3 cellular contexts compared by ENCODE assay signal in genomic region chrX:541006-541405, GRCh38.
DNase-seq lines count a peak whose midpoint lies in the region.
"Not testable (repeated sequence)": the region's sequence is repeated elsewhere in the genome, so short reads cannot be mapped to it uniquely, and the experiment has no call there.

No MANE protein-coding gene starts in this region.

- H3K27ac ChIP-seq in BLaER1; trophoblast cell (ENCODE audit: low read depth, low read length): not testable (repeated sequence)

- not testable (repeated sequence) for H3K4ac ChIP-seq in trophoblast cell (ENCODE audit: low read depth, low read length)

- H3K9me3 ChIP-seq in BLaER1; trophoblast cell (ENCODE audit: insufficient read depth, low read depth, low read length): not testable (repeated sequence)

- H3K14ac ChIP-seq in trophoblast cell (ENCODE audit: low read length): not testable (repeated sequence)

- not testable (repeated sequence) for H3K23ac ChIP-seq in trophoblast cell (ENCODE audit: low read length)

- WGBS in trophoblast cell (ENCODE audit: extremely low coverage, insufficient coverage, insufficient read length): no CpG with 5 or more reads among the region's 10 CpGs

- not testable (repeated sequence) for H2BK120ac ChIP-seq in trophoblast cell (ENCODE audit: insufficient read depth, low read length, poor library complexity)

- H3K36me3 ChIP-seq in BLaER1; trophoblast cell (ENCODE audit: control insufficient read depth in 1 of 2, insufficient read depth in 2 of 2, low read length in 2 of 2): not testable (repeated sequence)

- H3K4me2 ChIP-seq in BLaER1: peak overlapping the region; percentile 23
- H3K4me2 ChIP-seq in trophoblast cell (ENCODE audit: low read length): not testable (repeated sequence)

- H4K20me1 ChIP-seq in BLaER1: not testable (repeated sequence)

- H3K79me1 ChIP-seq in trophoblast cell (ENCODE audit: low read length): not testable (repeated sequence)

- H3K79me2 ChIP-seq in trophoblast cell (ENCODE audit: control insufficient read depth, insufficient read depth, low read length, poor library complexity): not testable (repeated sequence)

- H2BK12ac ChIP-seq in trophoblast cell (ENCODE audit: low read length): not testable (repeated sequence)

- H3K4me1 ChIP-seq in BLaER1: peaks cover 11% of the 10 kb centered on the region
- not testable (repeated sequence) for H3K4me1 ChIP-seq in trophoblast cell (ENCODE audit: control insufficient read depth in 1 of 2, insufficient read depth in 2 of 2, low read length in 2 of 2)

- not testable (repeated sequence) for H2AFZ ChIP-seq in trophoblast cell (ENCODE audit: insufficient read depth, low read length, poor library complexity)

- not testable (repeated sequence) for H3K27me3 ChIP-seq in BLaER1; trophoblast cell (ENCODE audit: insufficient read depth, low read length)

- H2AK5ac ChIP-seq in trophoblast cell (ENCODE audit: low read length): not testable (repeated sequence)

- not testable (repeated sequence) for H3K4me3 ChIP-seq in BLaER1; trophoblast cell (ENCODE audit: low read depth, low read length)

- H4K8ac ChIP-seq in trophoblast cell (ENCODE audit: low read depth, low read length): not testable (repeated sequence)

- not testable (repeated sequence) for H3K9ac ChIP-seq in BLaER1; trophoblast cell (ENCODE audit: low read length)

- H3K18ac ChIP-seq in trophoblast cell (ENCODE audit: low read length): not testable (repeated sequence)

- DNase-seq in mesenteric fat pad (ENCODE audit: low spot score) (peak; percentile 51), trophoblast cell (peak; percentile 44 to 57)

- not testable (repeated sequence) for H4K12ac ChIP-seq in trophoblast cell (ENCODE audit: low read depth, low read length)

- not testable (repeated sequence) for H2BK5ac ChIP-seq in trophoblast cell (ENCODE audit: low read depth, low read length, poor library complexity)

- H4K91ac ChIP-seq in trophoblast cell (ENCODE audit: low read depth, low read length): not testable (repeated sequence)
